Comparison of ENCODE assay signal across 1 cellular context in genomic region chr21:34545079-34545884, GRCh38.
TF ChIP-seq lines count a peak whose summit lies in the region.

No MANE protein-coding gene starts in this region.

TF ChIP-seq in K562, 482 proteins besides CTCF, POLR2A, EP300 and RAD21 (continued from another document and continues in another):
- TF ChIP-seq ZNF449 (CRISPR knock-in tag; IDR thresholded peaks at IDR 0.05) (peak; percentile 74; the same call in 1 of the 2 replicates), ZBTB49 (CRISPR knock-in tag; IDR thresholded peaks at IDR 0.05; ENCODE audit: borderline replicate concordance) (no peak), FOXP1 (CRISPR knock-in tag; IDR thresholded peaks at IDR 0.05) (0 out of 2 replicates have a peak, but pooled peaks have one; percentile 31), POLR2B (IDR thresholded peaks at IDR 0.05; ENCODE audit: low read depth, partially characterized antibody) (no peak), SMARCE1 (IDR thresholded peaks at IDR 0.05) (peak; percentile 84; the same call in 1 of the 2 replicates), HINFP (tag; conservative IDR thresholded peaks at IDR 0.05; ENCODE audit: low read depth) (no peak), E4F1 (CRISPR knock-in tag; IDR thresholded peaks at IDR 0.05; ENCODE audit: borderline replicate concordance) (no peak), NR4A1 (CRISPR knock-in tag; IDR thresholded peaks at IDR 0.05) (0 out of 2 replicates have a peak, but pooled peaks have one; percentile 20), NR4A1 (tag; IDR thresholded peaks at IDR 0.05) (peak; percentile 38; the same call in 1 of the 2 replicates), ILK (tag; IDR thresholded peaks at IDR 0.05; ENCODE audit: borderline replicate concordance, low read depth) (no peak), DDX20 (tag; IDR thresholded peaks at IDR 0.05; ENCODE audit: low read depth) (peak; percentile 44), CREB5 (CRISPR knock-in tag; IDR thresholded peaks at IDR 0.05) (no peak), PTBP1 (IDR thresholded peaks at IDR 0.05; ENCODE audit: low read depth, low read length) (no peak), ZNF146 (CRISPR knock-in tag; IDR thresholded peaks at IDR 0.05; ENCODE audit: unreplicated experiment) (no peak), MCM2 (IDR thresholded peaks at IDR 0.05; ENCODE audit: low read depth) (no peak), PYGO2 (tag; IDR thresholded peaks at IDR 0.05) (no peak), HLTF (IDR thresholded peaks at IDR 0.05) (no peak), HDAC3 (IDR thresholded peaks at IDR 0.05; ENCODE audit: borderline replicate concordance, partially characterized antibody) (no peak), CCNT2 (IDR thresholded peaks at IDR 0.05; ENCODE audit: borderline replicate concordance, extremely low read depth, insufficient read length, low read depth, low read length) (no peak), DACH1 (IDR thresholded peaks at IDR 0.05; ENCODE audit: partially characterized antibody) (no peak), KHSRP (IDR thresholded peaks at IDR 0.05) (no peak), RBM15 (IDR thresholded peaks at IDR 0.05; ENCODE audit: insufficient read depth, low read length) (no peak), ZNF121 (CRISPR knock-in tag; conservative IDR thresholded peaks at IDR 0.05) (peak; percentile 41; the same call in 1 of the 2 replicates), PREB (CRISPR knock-in tag; IDR thresholded peaks at IDR 0.05) (no peak), MXD1 (CRISPR knock-in tag; IDR thresholded peaks at IDR 0.05; ENCODE audit: borderline replicate concordance, poor library complexity, severe bottlenecking) (no peak), SRSF9 (IDR thresholded peaks at IDR 0.05; ENCODE audit: borderline replicate concordance, low read depth, low read length) (no peak), NCOA4 (IDR thresholded peaks at IDR 0.05; ENCODE audit: partially characterized antibody) (no peak), ARID3A (IDR thresholded peaks at IDR 0.05; ENCODE audit: borderline replicate concordance, low read depth, low read length) (no peak), ZBTB17 (CRISPR knock-in tag; IDR thresholded peaks at IDR 0.05) (peak; percentile 54; the same call in 1 of the 2 replicates), ZBTB9 (CRISPR knock-in tag; IDR thresholded peaks at IDR 0.05) (peak; percentile 63; the same call in 1 of the 2 replicates), NFE2 (IDR thresholded peaks at IDR 0.05; ENCODE audit: low read depth) (no peak), NKRF (IDR thresholded peaks at IDR 0.05; ENCODE audit: borderline replicate concordance) (no peak), ZBTB33 (CRISPR knock-in tag; IDR thresholded peaks at IDR 0.05) (no peak), FOXA1 (IDR thresholded peaks at IDR 0.05; ENCODE audit: borderline replicate concordance) (no peak)
